In genomic region chr5:149636861-149637246, GRCh38 we compare ENCODE assay signal across 1 cellular context.
TF ChIP-seq lines count a peak whose summit lies in the region.

No MANE protein-coding gene starts in this region.

TF ChIP-seq in WTC11, 78 proteins besides CTCF, POLR2A, EP300 and RAD21 (continued from another document):
- TF ChIP-seq ZNF138 (CRISPR knock-in tag; conservative IDR thresholded peaks at IDR 0.05) = no peak
- TF ChIP-seq ZNF396 (CRISPR knock-in tag; IDR thresholded peaks at IDR 0.05; ENCODE audit: borderline replicate concordance) = no peak
- TF ChIP-seq GABPB1 (CRISPR knock-in tag; IDR thresholded peaks at IDR 0.05) = no peak
- TF ChIP-seq SP1 (CRISPR knock-in tag; conservative IDR thresholded peaks at IDR 0.05) = no peak
- TF ChIP-seq CREM (CRISPR knock-in tag; IDR thresholded peaks at IDR 0.05) = no peak
- TF ChIP-seq ERG (CRISPR knock-in tag; IDR thresholded peaks at IDR 0.05) = no peak
- TF ChIP-seq ESRRA (CRISPR knock-in tag; IDR thresholded peaks at IDR 0.05; ENCODE audit: borderline replicate concordance) = no peak
